ENCODE assay signal across 1 cellular context in the genomic region with DNA sequence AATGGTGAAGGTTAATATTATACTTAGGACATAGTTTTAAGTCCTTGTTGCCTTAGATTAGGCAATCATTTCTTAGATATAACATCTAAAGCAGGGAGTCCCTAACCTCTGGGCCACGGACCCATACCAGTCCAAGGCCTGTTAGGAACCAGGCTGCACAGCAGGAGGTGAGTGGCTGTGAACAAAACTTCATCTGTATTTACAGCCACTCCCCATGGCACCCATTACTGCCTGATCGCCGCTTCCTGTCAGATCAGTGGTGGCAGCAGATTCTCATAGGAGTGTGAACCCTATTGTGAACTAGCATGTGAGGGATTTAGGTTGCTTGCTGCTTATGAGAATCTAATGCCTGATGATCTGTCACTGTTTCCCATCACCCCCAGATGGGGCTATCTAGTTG.
TF ChIP-seq lines count a peak whose summit lies in the region.

No MANE protein-coding gene starts in this region.

TF ChIP-seq in HepG2, 621 proteins besides CTCF, POLR2A, EP300 and RAD21 (continued from another document):
- TF ChIP-seq, protein P1, sequence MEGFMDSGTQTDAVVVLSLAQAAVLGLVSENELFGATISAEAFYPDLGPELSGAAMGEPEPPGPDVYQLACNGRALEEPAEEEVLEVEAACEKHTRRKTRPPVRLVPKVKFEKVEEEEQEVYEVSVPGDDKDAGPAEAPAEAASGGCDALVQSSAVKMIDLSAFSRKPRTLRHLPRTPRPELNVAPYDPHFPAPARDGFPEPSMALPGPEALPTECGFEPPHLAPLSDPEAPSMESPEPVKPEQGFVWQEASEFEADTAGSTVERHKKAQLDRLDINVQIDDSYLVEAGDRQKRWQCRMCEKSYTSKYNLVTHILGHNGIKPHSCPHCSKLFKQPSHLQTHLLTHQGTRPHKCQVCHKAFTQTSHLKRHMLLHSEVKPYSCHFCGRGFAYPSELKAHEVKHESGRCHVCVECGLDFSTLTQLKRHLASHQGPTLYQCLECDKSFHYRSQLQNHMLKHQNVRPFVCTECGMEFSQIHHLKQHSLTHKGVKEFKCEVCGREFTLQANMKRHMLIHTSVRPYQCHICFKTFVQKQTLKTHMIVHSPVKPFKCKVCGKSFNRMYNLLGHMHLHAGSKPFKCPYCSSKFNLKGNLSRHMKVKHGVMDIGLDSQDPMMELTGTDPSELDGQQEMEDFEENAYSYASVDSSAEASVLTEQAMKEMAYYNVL (CRISPR knock-in tag; IDR thresholded peaks at IDR 0.05; ENCODE audit: borderline replicate concordance), result no peak
- no peak for TF ChIP-seq MXI1 (IDR thresholded peaks at IDR 0.05; ENCODE audit: borderline replicate concordance, low read depth, low read length)
- no peak for TF ChIP-seq REXO4 (CRISPR knock-in tag; IDR thresholded peaks at IDR 0.05; ENCODE audit: borderline replicate concordance)
- TF ChIP-seq, protein P2, sequence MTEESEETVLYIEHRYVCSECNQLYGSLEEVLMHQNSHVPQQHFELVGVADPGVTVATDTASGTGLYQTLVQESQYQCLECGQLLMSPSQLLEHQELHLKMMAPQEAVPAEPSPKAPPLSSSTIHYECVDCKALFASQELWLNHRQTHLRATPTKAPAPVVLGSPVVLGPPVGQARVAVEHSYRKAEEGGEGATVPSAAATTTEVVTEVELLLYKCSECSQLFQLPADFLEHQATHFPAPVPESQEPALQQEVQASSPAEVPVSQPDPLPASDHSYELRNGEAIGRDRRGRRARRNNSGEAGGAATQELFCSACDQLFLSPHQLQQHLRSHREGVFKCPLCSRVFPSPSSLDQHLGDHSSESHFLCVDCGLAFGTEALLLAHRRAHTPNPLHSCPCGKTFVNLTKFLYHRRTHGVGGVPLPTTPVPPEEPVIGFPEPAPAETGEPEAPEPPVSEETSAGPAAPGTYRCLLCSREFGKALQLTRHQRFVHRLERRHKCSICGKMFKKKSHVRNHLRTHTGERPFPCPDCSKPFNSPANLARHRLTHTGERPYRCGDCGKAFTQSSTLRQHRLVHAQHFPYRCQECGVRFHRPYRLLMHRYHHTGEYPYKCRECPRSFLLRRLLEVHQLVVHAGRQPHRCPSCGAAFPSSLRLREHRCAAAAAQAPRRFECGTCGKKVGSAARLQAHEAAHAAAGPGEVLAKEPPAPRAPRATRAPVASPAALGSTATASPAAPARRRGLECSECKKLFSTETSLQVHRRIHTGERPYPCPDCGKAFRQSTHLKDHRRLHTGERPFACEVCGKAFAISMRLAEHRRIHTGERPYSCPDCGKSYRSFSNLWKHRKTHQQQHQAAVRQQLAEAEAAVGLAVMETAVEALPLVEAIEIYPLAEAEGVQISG (CRISPR knock-in tag; IDR thresholded peaks at IDR 0.05), result no peak
- TF ChIP-seq NFIC (IDR thresholded peaks at IDR 0.05; ENCODE audit: low read length), result no peak
- TF ChIP-seq XBP1 (CRISPR knock-in tag; IDR thresholded peaks at IDR 0.05), result no peak
- TF ChIP-seq ZNF446 (CRISPR knock-in tag; IDR thresholded peaks at IDR 0.05), result no peak
- no peak for TF ChIP-seq TRIM24 (CRISPR knock-in tag; IDR thresholded peaks at IDR 0.05)
- TF ChIP-seq, protein P3, sequence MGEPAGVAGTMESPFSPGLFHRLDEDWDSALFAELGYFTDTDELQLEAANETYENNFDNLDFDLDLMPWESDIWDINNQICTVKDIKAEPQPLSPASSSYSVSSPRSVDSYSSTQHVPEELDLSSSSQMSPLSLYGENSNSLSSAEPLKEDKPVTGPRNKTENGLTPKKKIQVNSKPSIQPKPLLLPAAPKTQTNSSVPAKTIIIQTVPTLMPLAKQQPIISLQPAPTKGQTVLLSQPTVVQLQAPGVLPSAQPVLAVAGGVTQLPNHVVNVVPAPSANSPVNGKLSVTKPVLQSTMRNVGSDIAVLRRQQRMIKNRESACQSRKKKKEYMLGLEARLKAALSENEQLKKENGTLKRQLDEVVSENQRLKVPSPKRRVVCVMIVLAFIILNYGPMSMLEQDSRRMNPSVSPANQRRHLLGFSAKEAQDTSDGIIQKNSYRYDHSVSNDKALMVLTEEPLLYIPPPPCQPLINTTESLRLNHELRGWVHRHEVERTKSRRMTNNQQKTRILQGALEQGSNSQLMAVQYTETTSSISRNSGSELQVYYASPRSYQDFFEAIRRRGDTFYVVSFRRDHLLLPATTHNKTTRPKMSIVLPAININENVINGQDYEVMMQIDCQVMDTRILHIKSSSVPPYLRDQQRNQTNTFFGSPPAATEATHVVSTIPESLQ (CRISPR knock-in tag; conservative IDR thresholded peaks at IDR 0.05), result no peak
- no peak for TF ChIP-seq JUND (CRISPR knock-in tag; IDR thresholded peaks at IDR 0.05)
- TF ChIP-seq, protein P4, sequence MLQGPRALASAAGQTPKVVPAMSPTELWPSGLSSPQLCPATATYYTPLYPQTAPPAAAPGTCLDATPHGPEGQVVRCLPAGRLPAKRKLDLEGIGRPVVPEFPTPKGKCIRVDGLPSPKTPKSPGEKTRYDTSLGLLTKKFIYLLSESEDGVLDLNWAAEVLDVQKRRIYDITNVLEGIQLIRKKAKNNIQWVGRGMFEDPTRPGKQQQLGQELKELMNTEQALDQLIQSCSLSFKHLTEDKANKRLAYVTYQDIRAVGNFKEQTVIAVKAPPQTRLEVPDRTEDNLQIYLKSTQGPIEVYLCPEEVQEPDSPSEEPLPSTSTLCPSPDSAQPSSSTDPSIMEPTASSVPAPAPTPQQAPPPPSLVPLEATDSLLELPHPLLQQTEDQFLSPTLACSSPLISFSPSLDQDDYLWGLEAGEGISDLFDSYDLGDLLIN (CRISPR knock-in tag; IDR thresholded peaks at IDR 0.05; ENCODE audit: borderline replicate concordance), result no peak
- TF ChIP-seq, protein P5, sequence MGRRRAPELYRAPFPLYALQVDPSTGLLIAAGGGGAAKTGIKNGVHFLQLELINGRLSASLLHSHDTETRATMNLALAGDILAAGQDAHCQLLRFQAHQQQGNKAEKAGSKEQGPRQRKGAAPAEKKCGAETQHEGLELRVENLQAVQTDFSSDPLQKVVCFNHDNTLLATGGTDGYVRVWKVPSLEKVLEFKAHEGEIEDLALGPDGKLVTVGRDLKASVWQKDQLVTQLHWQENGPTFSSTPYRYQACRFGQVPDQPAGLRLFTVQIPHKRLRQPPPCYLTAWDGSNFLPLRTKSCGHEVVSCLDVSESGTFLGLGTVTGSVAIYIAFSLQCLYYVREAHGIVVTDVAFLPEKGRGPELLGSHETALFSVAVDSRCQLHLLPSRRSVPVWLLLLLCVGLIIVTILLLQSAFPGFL (CRISPR knock-in tag; IDR thresholded peaks at IDR 0.05), result no peak
- no peak for TF ChIP-seq ZNF124 (CRISPR knock-in tag; IDR thresholded peaks at IDR 0.05)
- TF ChIP-seq MAFK (conservative IDR thresholded peaks at IDR 0.05 in 1 of 2, IDR thresholded peaks at IDR 0.05 in 1 of 2; ENCODE audit: low read length in 2 of 2), result no peak
- no peak for TF ChIP-seq CHD4 (IDR thresholded peaks at IDR 0.05; ENCODE audit: borderline replicate concordance, low read length)
- TF ChIP-seq ZNF720 (CRISPR knock-in tag; IDR thresholded peaks at IDR 0.05), result no peak
- TF ChIP-seq YEATS2 (CRISPR knock-in tag; IDR thresholded peaks at IDR 0.05; ENCODE audit: borderline replicate concordance), result no peak
- TF ChIP-seq ZMYM3 (CRISPR knock-in tag; IDR thresholded peaks at IDR 0.05), result no peak
